In genomic region chr19:677601-678380, GRCh38 we compare ENCODE assay signal across 10 cellular contexts. TPM values are rescaled to one million over a fixed set of nuclear protein-coding genes. Genes with fewer than 3 reads are reported as not detected.
DNase-seq lines count a peak whose midpoint lies in the region; ATAC-seq, FAIRE-seq and TF ChIP-seq lines count a peak whose summit lies in the region.
"Had no signal": no experiment of that assay in that cellular context is flagged by ENCODE, and none has a peak within 500 bp of the region (broad histone marks: within the 10 kb centered on the region; RNA-seq: fewer than 3 reads in every experiment).

No MANE protein-coding gene starts in this region.

- H3K4me3 ChIP-seq in fibroblast of mammary gland (ENCODE audit: control insufficient read depth, low read depth, low read length) (peak overlapping the region; percentile 79), skeletal muscle tissue (ENCODE audit: low read length in 3 of 3) (peak overlapping the region in 2 of 3 donors; percentile 14 to 30)

- ATAC-seq in HG02678 (IDR thresholded peaks at IDR 0.05; ENCODE audit: unreplicated experiment) (no peak), GM18498 (IDR thresholded peaks at IDR 0.05; ENCODE audit: unreplicated experiment) (no peak)

- FAIRE-seq in RCC 7860 (lab: Jason Lieb, UNC): no peak
- FAIRE-seq: A204.1 had no signal

- TF ChIP-seq CTCF in fibroblast of mammary gland (conservative IDR thresholded peaks at IDR 0.05; ENCODE audit: control insufficient read depth, insufficient read depth, low read depth, low read length): no peak

- no peaks in the 10 kb centered on the region for H3K9me3 ChIP-seq in skeletal muscle tissue (ENCODE audit: control insufficient read depth in 3 of 3, low read length in 3 of 3)

- peak overlapping the region in 2 of 3 donors; percentile 21 to 25 for H3K9ac ChIP-seq in skeletal muscle tissue (ENCODE audit: low read depth in 1 of 3, low read length in 3 of 3)

- H3K27ac ChIP-seq in skeletal muscle tissue (ENCODE audit: low read depth, low read length): peak overlapping the region; percentile 61

- H3K36me3 ChIP-seq in skeletal muscle tissue (ENCODE audit: control insufficient read depth in 3 of 3, insufficient read depth in 3 of 3, low read length in 3 of 3): no peaks in the 10 kb centered on the region

- H3K27me3 ChIP-seq in skeletal muscle tissue (ENCODE audit: control insufficient read depth in 3 of 3, insufficient read depth in 3 of 3, low read length in 3 of 3): peaks cover 16 to 20% (median 16%) of the 10 kb centered on the region in 3 donors

- DNase-seq in DMS 273 (lab: John Stamatoyannopoulos, UW; ENCODE audit: unreplicated experiment) (peak; percentile 44), DMS 273 treated with DMSO at 0.1 percent for 48 hours (lab: John Stamatoyannopoulos, UW) (no peak), RCC 7860 (ENCODE audit: low spot score) (peak; percentile 9), fibroblast of mammary gland (ENCODE audit: low read depth) (no peak), CD1c-positive myeloid dendritic cell (ENCODE audit: extremely low spot score) (no peak)
- DNase-seq: activated B cell treated with CpG ODN at 0.5 μM for 24 hours had no signal

- H3K4me1 ChIP-seq in skeletal muscle tissue (ENCODE audit: control insufficient read depth in 3 of 3, insufficient read depth in 3 of 3, low read length in 3 of 3): peaks cover 22 to 29% (median 29%) of the 10 kb centered on the region in 3 donors

RNA-seq across cellular contexts. Expression of gene FSTL3, which starts 1.6 kb away (rescaled TPM):
- total RNA-seq in skeletal muscle tissue: 7.3 TPM

RNA-seq across cellular contexts. Expression of gene RNF126, which starts 14.8 kb away (rescaled TPM):
- total RNA-seq in skeletal muscle tissue: 12.0 TPM

RNA-seq across cellular contexts. Expression of gene PRSS57, which starts 17.5 kb away (rescaled TPM):
- total RNA-seq in skeletal muscle tissue: not detected
- total RNA-seq: activated B cell treated with CpG ODN at 0.5 μM for 24 hours had no signal

RNA-seq across cellular contexts. Expression of gene PALM, which starts 30.9 kb away (rescaled TPM):
- 13.0 TPM for total RNA-seq in skeletal muscle tissue
- total RNA-seq: activated B cell treated with CpG ODN at 0.5 μM for 24 hours had no signal

RNA-seq across cellular contexts. Expression of gene FGF22, which starts 38.1 kb away (rescaled TPM):
- total RNA-seq in skeletal muscle tissue: not detected

Comparison
In these comparisons a context has a peak if more than half of its experiments do, and no peak if none do; other contexts are left out.
1. DNase-seq: peak in DMS 273 (single experiment) and RCC 7860 (single experiment); none in DMS 273 treated with DMSO at 0.1 percent for 48 hours (single experiment), fibroblast of mammary gland (single experiment) and CD1c-positive myeloid dendritic cell (single experiment).